Comparison of ENCODE assay signal across 8 cellular contexts in genomic region chrX:68831405-68832100, GRCh38. TPM values are rescaled to one million over a fixed set of nuclear protein-coding genes. Genes with fewer than 3 reads are reported as not detected.
DNase-seq lines count a peak whose midpoint lies in the region; ATAC-seq and TF ChIP-seq lines count a peak whose summit lies in the region.

No MANE protein-coding gene starts in this region.

- peak; percentile 14 for DNase-seq in activated T-cell treated with anti-CD3 and anti-CD28 coated beads, Interleukin-2, amount 50 U/mL, for 1 hour
- DNase-seq in activated T-cell treated with anti-CD3 and anti-CD28 coated beads for 4 hours (no peak), astrocyte of the spinal cord (ENCODE audit: low read depth, low spot score) (no peak), right lobe of liver (no peak), tibial artery (no peak), NCI-H2171 treated with DMSO at 0.1 percent for 48 hours (lab: John Stamatoyannopoulos, UW) (no peak), ACHN (no peak)

- H3K9me3 ChIP-seq in right lobe of liver: no peaks in the 10 kb centered on the region
- no peaks in the 10 kb centered on the region for H3K9me3 ChIP-seq in tibial artery

- ATAC-seq in right lobe of liver: no peak
- no peak for ATAC-seq in GM19035 (IDR thresholded peaks at IDR 0.05; ENCODE audit: unreplicated experiment)

- H3K27me3 ChIP-seq in right lobe of liver: peaks cover 0 to 8% of the 10 kb centered on the region in 2 donors
- H3K27me3 ChIP-seq in tibial artery: no peaks in the 10 kb centered on the region

- H3K4me3 ChIP-seq in astrocyte of the spinal cord (ENCODE audit: low read depth, low read length) (peak overlapping the region; percentile 64), right lobe of liver (peak overlapping the region; percentile 67 to 70 (median 69)), tibial artery (peak overlapping the region; percentile 74 to 83)

- no peaks in the 10 kb centered on the region for H3K36me3 ChIP-seq in right lobe of liver
- H3K36me3 ChIP-seq in tibial artery: no peaks in the 10 kb centered on the region

- H3K27ac ChIP-seq in right lobe of liver (no peak overlapping the region), tibial artery (peak overlapping the region in 1 of 2 donors; percentile 22)

- TF ChIP-seq CTCF in astrocyte of the spinal cord (IDR thresholded peaks at IDR 0.05; ENCODE audit: low read depth, low read length) (no peak), right lobe of liver (IDR thresholded peaks at IDR 0.05) (no peak), tibial artery (IDR thresholded peaks at IDR 0.05) (no peak)

- no peak for TF ChIP-seq POLR2A in right lobe of liver (IDR thresholded peaks at IDR 0.05)

- in situ Hi-C loops in astrocyte of the spinal cord (cut with HindIII; ENCODE audit: low sequenced_read_pairs): no loop called here
- in situ Hi-C loops in ACHN (cut with HindIII; ENCODE audit: low pct_ligation_motif_present, low pct_unique_long_range_greater_than_20kb, low sequenced_read_pairs): no loop called here

- H3K4me1 ChIP-seq in right lobe of liver (no peaks in the 10 kb centered on the region), tibial artery (peaks cover 0 to 29% (median 8%) of the 10 kb centered on the region in 4 donors)

- intact Hi-C loops in right lobe of liver (cut with DNase I): loop anchor here in 1 of 2 donors (10.0 kb wide), 1 partner anchor 233 kb away; no protein-coding TSS in a partner anchor
- intact Hi-C loops in tibial artery (cut with DNase I; ENCODE audit: low total_unique reads): loop anchor here (10.0 kb wide), 1 partner anchor 233 kb away; no protein-coding TSS in a partner anchor

- WGBS in right lobe of liver (ENCODE audit: insufficient coverage, low coverage, low lambda C conversion rate, missing lambda C conversion rate): 11% methylated on average over 3 of the region's 7 CpGs

RNA-seq across cellular contexts. Expression of gene EFNB1, which starts 2.7 kb away (rescaled TPM):
- 10 to 100 TPM in 3 of 6 experiments, 1 to 10 TPM in 3; 6.1 to 17.4 (median 10.4) TPM for total RNA-seq in right lobe of liver
